ENCODE assay signal across 12 cellular contexts in the genomic region with DNA sequence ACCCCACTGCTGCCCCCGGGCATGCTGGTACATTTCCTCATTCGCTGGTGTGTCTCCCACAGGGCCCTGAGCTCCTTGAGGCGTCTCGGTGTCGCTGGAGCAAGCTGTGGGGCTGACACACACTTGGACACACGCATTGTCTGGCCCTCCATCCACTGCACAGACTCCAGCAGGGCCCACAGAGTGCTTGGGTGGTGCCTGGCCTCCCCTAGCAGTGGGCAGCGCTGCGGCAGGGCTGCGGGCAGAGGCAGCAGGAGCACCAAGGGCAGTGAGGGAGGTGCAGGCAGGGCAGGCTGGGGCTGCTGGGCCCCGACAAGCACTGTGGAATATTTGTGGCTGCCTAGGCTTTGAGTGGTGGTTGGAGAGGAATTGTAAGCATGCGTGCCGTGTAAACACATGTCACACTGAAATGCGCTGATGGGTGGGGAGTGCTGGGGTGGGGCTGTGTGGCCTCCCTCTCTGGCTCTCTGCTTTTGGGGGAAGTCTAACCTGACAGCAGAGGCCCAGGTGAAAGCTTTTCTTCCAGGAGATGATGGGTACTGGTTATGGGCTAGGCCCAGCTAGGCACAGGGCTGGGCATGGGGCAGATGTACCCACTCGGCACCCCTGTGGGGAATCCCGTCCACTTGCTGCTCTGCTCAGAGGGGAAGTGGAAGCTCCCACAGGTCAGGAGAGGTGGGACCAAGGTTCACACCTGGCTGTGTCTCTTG. TPM values are rescaled to one million over a fixed set of nuclear protein-coding genes. Genes with fewer than 3 reads are reported as not detected.
DNase-seq lines count a peak whose midpoint lies in the region; ATAC-seq and TF ChIP-seq lines count a peak whose summit lies in the region.
"Had no signal": no experiment of that assay in that cellular context is flagged by ENCODE, and none has a peak within 500 bp of the region (broad histone marks: within the 10 kb centered on the region; RNA-seq: fewer than 3 reads in every experiment).

No MANE protein-coding gene starts in this region.

- peak overlapping the region; percentile 89 for H3K27ac ChIP-seq in RWPE1
- H3K27ac ChIP-seq in prostate gland, result peak overlapping the region; percentile 45 to 70
- H3K27ac ChIP-seq in gastrocnemius medialis, result no peak overlapping the region

- H3K27ac Mint-ChIP-seq in activated naive CD8-positive, alpha-beta T cell treated with anti-CD3 and anti-CD28 coated beads for 36 hours, result no peak overlapping the region

- no peaks in the 10 kb centered on the region for H3K36me3 Mint-ChIP-seq in activated naive CD8-positive, alpha-beta T cell treated with anti-CD3 and anti-CD28 coated beads for 36 hours

- intact Hi-C loops in prostate gland (cut with DNase I) (no loop called here), gastrocnemius medialis (cut with DNase I; ENCODE audit: low total_unique reads) (no loop called here)

- no peak overlapping the region for H3K4me3 Mint-ChIP-seq in activated naive CD8-positive, alpha-beta T cell treated with anti-CD3 and anti-CD28 coated beads for 36 hours

- H3K9me3 ChIP-seq in prostate gland (no peaks in the 10 kb centered on the region), gastrocnemius medialis (no peaks in the 10 kb centered on the region)

- WGBS in prostate gland, result 62% methylated on average over 15 of the region's 15 CpGs

- H3K4me1 ChIP-seq in prostate gland (replicated peaks) (peaks cover 16% of the 10 kb centered on the region), gastrocnemius medialis (no peaks in the 10 kb centered on the region)

- H3K36me3 ChIP-seq in BJ (ENCODE audit: control insufficient read depth, insufficient read depth, low read length), result no peaks in the 10 kb centered on the region
- no peaks in the 10 kb centered on the region for H3K36me3 ChIP-seq in prostate gland
- no peaks in the 10 kb centered on the region for H3K36me3 ChIP-seq in gastrocnemius medialis

- TF ChIP-seq CTCF in BJ (IDR thresholded peaks at IDR 0.05; ENCODE audit: insufficient read depth, low read depth, low read length) (no peak), RWPE1 (conservative IDR thresholded peaks at IDR 0.05; ENCODE audit: low read depth) (no peak), fibroblast of the aortic adventitia (IDR thresholded peaks at IDR 0.05; ENCODE audit: insufficient read depth, low read length) (no peak), prostate gland (IDR thresholded peaks at IDR 0.05) (no peak), gastrocnemius medialis (IDR thresholded peaks at IDR 0.05 in 4 of 5, conservative IDR thresholded peaks at IDR 0.05 in 1 of 5) (no peak)

- ATAC-seq in gastrocnemius medialis (no peak), HG03097 (IDR thresholded peaks at IDR 0.05; ENCODE audit: low FRiP score, unreplicated experiment) (no peak)

- no peaks in the 10 kb centered on the region for H3K27me3 ChIP-seq in BJ (ENCODE audit: control insufficient read depth, insufficient read depth, low read length)
- no peaks in the 10 kb centered on the region for H3K27me3 ChIP-seq in prostate gland (replicated peaks; ENCODE audit: insufficient read depth)
- H3K27me3 ChIP-seq in gastrocnemius medialis, result no peaks in the 10 kb centered on the region

- POLR2A ChIA-PET in BJ (lab: Charles Lee), result no interaction called here
- POLR2A ChIA-PET in RWPE1 (lab: Yijun Ruan, JAX; ENCODE audit: low non-redundant PET), result interaction anchor here (0.6 kb wide), 1 partner anchor 93 kb away, joined by 3 read pairs; no protein-coding TSS in a partner anchor

- DNase-seq in BJ (ENCODE audit: low read depth) (peak; percentile 51), RWPE1 (ENCODE audit: low spot score) (peak; percentile 29), fibroblast of the aortic adventitia (ENCODE audit: low read depth) (peak; percentile 46), prostate gland (ENCODE audit: low spot score) (peak; percentile 71), gastrocnemius medialis (no peak)
- DNase-seq in activated naive CD8-positive, alpha-beta T cell treated with anti-CD3 and anti-CD28 coated beads for 36 hours, result no peak
- no peak for DNase-seq in activated naive CD4-positive, alpha-beta T cell treated with Interleukin-2 at 50 U/mL for 16 hours
- DNase-seq: activated T-cell treated with anti-CD3 and anti-CD28 coated beads for 4 hours; NCI-H2227 treated with DMSO at 0.1 percent for 48 hours; stimulated activated CD4-positive, alpha-beta T cell treated with anti-CD3 and anti-CD28 coated beads, Interleukin-4, amount 100 ng/mL, for 1 hour; SW 1271 had no signal

- CTCF ChIA-PET in BJ (lab: Yijun Ruan, JAX), result interaction anchor here (0.8 kb wide), 1 partner anchor 18 kb away, joined by 3 read pairs; no protein-coding TSS in a partner anchor
- CTCF ChIA-PET in RWPE1 (lab: Yijun Ruan, JAX), result interaction anchor here (0.6 to 1.1 kb wide), 3 partner anchors 12 to 194 kb away, joined by 3 to 4 read pairs (median 3); no protein-coding TSS in a partner anchor

- in situ Hi-C loops in gastrocnemius medialis (cut with MboI; ENCODE audit: low sequenced_read_pairs in 4 of 4), result no loop called here

- TF ChIP-seq POLR2A in prostate gland (IDR thresholded peaks at IDR 0.05), result peak; percentile 13
- TF ChIP-seq POLR2A in gastrocnemius medialis (IDR thresholded peaks at IDR 0.05), result no peak

- peaks cover 18% of the 10 kb centered on the region for H3K27me3 Mint-ChIP-seq in activated naive CD8-positive, alpha-beta T cell treated with anti-CD3 and anti-CD28 coated beads for 36 hours

- H3K9me3 Mint-ChIP-seq in activated naive CD8-positive, alpha-beta T cell treated with anti-CD3 and anti-CD28 coated beads for 36 hours, result no peaks in the 10 kb centered on the region

- H3K4me3 ChIP-seq in BJ (ENCODE audit: low read depth, low read length) (no peak overlapping the region), fibroblast of the aortic adventitia (ENCODE audit: low read depth, low read length) (no peak overlapping the region), prostate gland (no peak overlapping the region), gastrocnemius medialis (no peak overlapping the region)

- peaks cover 13% of the 10 kb centered on the region for H3K4me1 Mint-ChIP-seq in activated naive CD8-positive, alpha-beta T cell treated with anti-CD3 and anti-CD28 coated beads for 36 hours

RNA-seq across cellular contexts. Expression of gene HS6ST1, which starts 55.5 kb away (rescaled TPM):
- 7.4 and 12.9 TPM in 2 replicates for polyA plus RNA-seq in BJ (2011; rRNA removed)
- 9.1 and 11.0 TPM in 2 replicates for polyA minus RNA-seq in BJ (2011; rRNA and poly(A)+ RNA removed)
- total RNA-seq in fibroblast of the aortic adventitia (ENCODE audit: low replicate concordance) (7.7 and 10.6 TPM in 2 replicates), prostate gland (100 to 1,000 TPM in 1 of 2 donors, 10 to 100 TPM in 1; 69.0 to 233 TPM), gastrocnemius medialis (10 to 100 TPM; 44.6 to 63.3 (median 53.5) TPM)
- 10 to 100 TPM; 16.1 to 17.4 TPM for total RNA-seq in activated naive CD8-positive, alpha-beta T cell treated with anti-CD3 and anti-CD28 coated beads for 36 hours

Comparison
In these comparisons a context has a peak if more than half of its experiments do, and no peak if none do; other contexts are left out.
1. DNase-seq: peak in BJ (single experiment), RWPE1 (single experiment), fibroblast of the aortic adventitia (single experiment) and prostate gland (single experiment); none in gastrocnemius medialis (0 of 2), activated naive CD8-positive, alpha-beta T cell treated with anti-CD3 and anti-CD28 coated beads for 36 hours (single experiment) and activated naive CD4-positive, alpha-beta T cell treated with Interleukin-2 at 50 U/mL for 16 hours (single experiment).
2. H3K27ac ChIP-seq: peak in RWPE1 (single experiment) and prostate gland (2 of 2); none in gastrocnemius medialis (0 of 4).